ENCODE assay signal across 1 cellular context in genomic region chr20:48847498-48848205, GRCh38.
TF ChIP-seq lines count a peak whose summit lies in the region.

No MANE protein-coding gene starts in this region.

TF ChIP-seq in K562, 482 proteins besides CTCF, POLR2A, EP300 and RAD21:
- TF ChIP-seq ZBTB34 (CRISPR knock-in tag; IDR thresholded peaks at IDR 0.05), result no peak
- TF ChIP-seq POLR2AphosphoS2 (IDR thresholded peaks at IDR 0.05; ENCODE audit: low read length), result no peak
- TF ChIP-seq GTF2E2 (tag; IDR thresholded peaks at IDR 0.05), result no peak
- no peak for TF ChIP-seq HNRNPK (IDR thresholded peaks at IDR 0.05; ENCODE audit: low read depth, low read length, poor library complexity, severe bottlenecking)
- TF ChIP-seq ZNF707 (CRISPR knock-in tag; conservative IDR thresholded peaks at IDR 0.05), result no peak
- no peak for TF ChIP-seq RBM14 (IDR thresholded peaks at IDR 0.05; ENCODE audit: borderline replicate concordance, insufficient read depth, low read depth, low read length)
- TF ChIP-seq RUNX1 (IDR thresholded peaks at IDR 0.05; ENCODE audit: low read depth), result no peak
- TF ChIP-seq NR0B1 (IDR thresholded peaks at IDR 0.05; ENCODE audit: partially characterized antibody), result no peak
- TF ChIP-seq ZNF311 (CRISPR knock-in tag; IDR thresholded peaks at IDR 0.05), result no peak
- no peak for TF ChIP-seq RCOR1 (IDR thresholded peaks at IDR 0.05; ENCODE audit: borderline replicate concordance in 1 of 2, low read depth in 2 of 2, low read length in 2 of 2)
- no peak for TF ChIP-seq GTF2B (IDR thresholded peaks at IDR 0.05; ENCODE audit: extremely low read depth, insufficient read length)
- no peak for TF ChIP-seq NCOA4 (IDR thresholded peaks at IDR 0.05; ENCODE audit: partially characterized antibody)
- no peak for TF ChIP-seq FOXK2 (conservative IDR thresholded peaks at IDR 0.05 in 1 of 2, IDR thresholded peaks at IDR 0.05 in 1 of 2; ENCODE audit: low read depth in 2 of 2)
- no peak for TF ChIP-seq ZC3H11A (IDR thresholded peaks at IDR 0.05; ENCODE audit: low read depth, low read length)
- no peak for TF ChIP-seq CBX8 (IDR thresholded peaks at IDR 0.05; ENCODE audit: borderline replicate concordance, extremely low read depth, low read depth, low read length, poor library complexity, severe bottlenecking)
- TF ChIP-seq AFF4 (CRISPR knock-in tag; IDR thresholded peaks at IDR 0.05), result no peak
- no peak for TF ChIP-seq ZNF12 (CRISPR knock-in tag; IDR thresholded peaks at IDR 0.05)
- no peak for TF ChIP-seq ATF6 (CRISPR knock-in tag; IDR thresholded peaks at IDR 0.05)
- no peak for TF ChIP-seq ZNF436 (CRISPR knock-in tag; IDR thresholded peaks at IDR 0.05)
